ENCODE assay signal across 9 cellular contexts in the genomic region with DNA sequence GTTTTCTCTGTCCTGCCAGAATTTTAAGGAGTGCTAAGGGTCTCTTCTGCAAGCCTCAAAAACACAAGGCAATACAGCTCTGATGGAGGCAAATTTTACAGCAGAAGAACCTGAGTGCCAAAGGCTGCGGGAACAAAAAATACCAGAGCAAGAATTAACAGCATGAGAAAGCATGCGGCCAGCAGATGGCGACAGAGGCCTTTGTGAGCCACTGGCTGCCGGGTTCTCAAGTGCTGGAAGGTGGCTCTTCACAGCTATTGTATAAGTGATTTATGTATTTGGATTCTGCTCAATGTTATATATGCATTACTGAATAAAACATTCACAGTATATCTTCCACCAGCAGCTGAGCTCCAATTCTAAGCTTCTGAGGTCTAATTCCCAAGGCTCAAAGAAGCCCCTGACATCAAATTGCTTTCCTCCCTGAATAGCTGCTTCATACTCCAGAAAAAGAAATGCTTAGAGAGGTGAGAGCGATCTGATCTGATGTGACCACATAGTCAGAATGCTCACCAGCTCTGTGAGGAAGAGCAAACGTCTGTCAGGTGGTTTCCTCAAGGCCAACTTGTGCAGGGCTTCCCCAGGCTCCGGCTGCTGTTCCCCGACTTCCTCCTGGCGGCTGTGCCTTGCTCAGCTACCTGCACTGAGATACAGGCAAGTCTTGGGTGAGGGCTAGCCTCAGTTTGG. TPM values are rescaled to one million over a fixed set of nuclear protein-coding genes. Genes with fewer than 3 reads are reported as not detected.
DNase-seq lines count a peak whose midpoint lies in the region; ATAC-seq and TF ChIP-seq lines count a peak whose summit lies in the region.
"Had no signal": no experiment of that assay in that cellular context is flagged by ENCODE, and none has a peak within 500 bp of the region (broad histone marks: within the 10 kb centered on the region; RNA-seq: fewer than 3 reads in every experiment).

No MANE protein-coding gene starts in this region.

- no peaks in the 10 kb centered on the region for H3K27me3 Mint-ChIP-seq in endodermal cell (ENCODE audit: insufficient read depth)

- H3K36me3 ChIP-seq in GM06990 (ENCODE audit: control insufficient read depth, insufficient read depth, low read length) (no peaks in the 10 kb centered on the region), endodermal cell (ENCODE audit: control insufficient read depth, insufficient read depth, low read length) (no peaks in the 10 kb centered on the region)

- no peak overlapping the region for H3K27ac ChIP-seq in endodermal cell (ENCODE audit: low read depth, low read length)
- H3K27ac ChIP-seq: epithelial cell of prostate had no signal

- no peaks in the 10 kb centered on the region for H3K36me3 Mint-ChIP-seq in endodermal cell (ENCODE audit: low read depth)

- H3K4me1 ChIP-seq in endodermal cell (ENCODE audit: control insufficient read depth, insufficient read depth, low read length), result no peaks in the 10 kb centered on the region

- peak; percentile 88 for TF ChIP-seq CTCF in GM06990 (IDR thresholded peaks at IDR 0.05; ENCODE audit: insufficient read depth, low read length, poor library complexity, severe bottlenecking)
- TF ChIP-seq CTCF in endodermal cell (conservative IDR thresholded peaks at IDR 0.05), result peak; percentile 93

- H3K27ac Mint-ChIP-seq in endodermal cell, result peak overlapping the region; percentile 16

- H3K9me3 Mint-ChIP-seq in endodermal cell, result no peaks in the 10 kb centered on the region

- 49 to 68% methylated on average over 5 to 9 of the region's 9 CpGs for WGBS in endodermal cell (ENCODE audit: insufficient coverage in 1 of 2, insufficient read length in 1 of 2), 2 experiments

- no peak overlapping the region for H3K4me3 Mint-ChIP-seq in endodermal cell

- no peak for ATAC-seq in HG03039 (IDR thresholded peaks at IDR 0.05; ENCODE audit: unreplicated experiment)

- DNase-seq in GM06990 (ENCODE audit: extremely low read depth, insufficient read length), result peak; percentile 32
- DNase-seq in HuH-7.5 (ENCODE audit: low spot score), result peak; percentile 37
- DNase-seq in NOMO-1 treated with dmso at 0.1 percent for 144 hours (lab: John Stamatoyannopoulos, UW; ENCODE audit: unreplicated experiment), result peak; percentile 36
- DNase-seq in activated CD8-positive, alpha-beta memory T cell treated with anti-CD3 and anti-CD28 coated beads for 48 hours (ENCODE audit: low read depth in 2 of 3, low spot score in 2 of 3), result peak; percentile 32 to 72 (median 66)
- peak; percentile 93 for DNase-seq in endodermal cell
- peak; percentile 88 for DNase-seq in mucosa of gallbladder (ENCODE audit: low spot score)
- DNase-seq in stimulated activated CD8-positive, alpha-beta memory T cell treated with anti-CD3 and anti-CD28 coated beads, Interleukin-4, amount 100 ng/mL, for 24 hours (ENCODE audit: low read depth), result peak; percentile 70

- no peak overlapping the region for H3K9ac ChIP-seq in endodermal cell (ENCODE audit: extremely low read depth, low read length, poor library complexity, severe bottlenecking)

- H3K4me1 Mint-ChIP-seq in endodermal cell, result peaks cover 8% of the 10 kb centered on the region

- H3K4me3 ChIP-seq in GM06990 (replicated peaks; ENCODE audit: low read depth, low read length) (no peak overlapping the region), endodermal cell (ENCODE audit: low read length) (no peak overlapping the region)

- H3K9me3 ChIP-seq in endodermal cell (ENCODE audit: control insufficient read depth, low read length), result no peaks in the 10 kb centered on the region

- H3K27me3 ChIP-seq in GM06990 (replicated peaks; ENCODE audit: control insufficient read depth, insufficient read depth, low read length), result no peaks in the 10 kb centered on the region
- H3K27me3 ChIP-seq in endodermal cell (ENCODE audit: control insufficient read depth, insufficient read depth, low read length, poor library complexity, severe bottlenecking), result no peaks in the 10 kb centered on the region

RNA-seq across cellular contexts. Expression of a gene that starts 58.6 kb away (rescaled TPM):
- total RNA-seq in endodermal cell, result not detected
- 0.18 TPM for polyA plus RNA-seq in endodermal cell (2013, experiment 1 of 2)
- polyA plus RNA-seq in endodermal cell (2013, experiment 2 of 2), result 0.17 TPM
- 2.8 TPM for total RNA-seq in mucosa of gallbladder

Comparison
In these comparisons a context has a peak if more than half of its experiments do, and no peak if none do; other contexts are left out.
1. DNase-seq: peak in every context shown above with its lines; median percentile 93 in endodermal cell; 88 in mucosa of gallbladder; 70 in stimulated activated CD8-positive, alpha-beta memory T cell treated with anti-CD3 and anti-CD28 coated beads, Interleukin-4, amount 100 ng/mL, for 24 hours; 66 in activated CD8-positive, alpha-beta memory T cell treated with anti-CD3 and anti-CD28 coated beads for 48 hours; 37 in HuH-7.5; 36 in NOMO-1 treated with dmso at 0.1 percent for 144 hours; 32 in GM06990.